ENCODE assay signal across 7 cellular contexts in genomic region chr1:165073402-165074007, GRCh38.
A peak's percentile ranks its signal among the peaks of the same experiment; 100 is the strongest.
DNase-seq lines count a peak whose midpoint lies in the region; ATAC-seq, FAIRE-seq and TF ChIP-seq lines count a peak whose summit lies in the region.

No MANE protein-coding gene starts in this region.

- H3K9me3 ChIP-seq in iPS DF 6.9 (ENCODE audit: control insufficient read depth, insufficient read depth, low read length) (no peaks in the 10 kb centered on the region), suprapubic skin (no peaks in the 10 kb centered on the region)

- intact Hi-C loops in posterior cingulate gyrus (cut with DNase I), result loop anchor here (5.0 to 10.0 kb wide), 5 partner anchors 289 to 1711 kb away; no protein-coding TSS in a partner anchor

- TF ChIP-seq CTCF in suprapubic skin (IDR thresholded peaks at IDR 0.05), result peak; percentile 26 to 70

- H3K36me3 ChIP-seq in iPS DF 6.9 (ENCODE audit: control insufficient read depth, insufficient read depth, low read length) (no peaks in the 10 kb centered on the region), suprapubic skin (no peaks in the 10 kb centered on the region)

- H3K27me3 ChIP-seq in iPS DF 6.9 (ENCODE audit: control insufficient read depth, insufficient read depth, low read length), result no peaks in the 10 kb centered on the region
- no peaks in the 10 kb centered on the region for H3K27me3 ChIP-seq in suprapubic skin

- peak; percentile 65 for FAIRE-seq in GM12892 (lab: Jason Lieb, UNC)

- H3K27ac ChIP-seq in iPS DF 6.9 (ENCODE audit: low read length) (no peak overlapping the region), suprapubic skin (no peak overlapping the region)

- no CpG with 5 or more reads among the region's 4 CpGs for WGBS in iPS DF 6.9 (ENCODE audit: insufficient coverage, insufficient read length)
- WGBS in suprapubic skin, result 22% methylated on average over 4 of the region's 4 CpGs

- H3K4me3 ChIP-seq in iPS DF 6.9 (ENCODE audit: low read length), result no peak overlapping the region
- no peak overlapping the region for H3K4me3 ChIP-seq in suprapubic skin

- DNase-seq in GM12892 (ENCODE audit: insufficient read length), result no peak
- DNase-seq in NCI-H2196 (lab: John Stamatoyannopoulos, UW; ENCODE audit: unreplicated experiment), result peak; percentile 62
- peak; percentile 77 for DNase-seq in astrocyte of the hippocampus (ENCODE audit: low read depth, low spot score)
- peak; percentile 57 for DNase-seq in iPS DF 6.9 (ENCODE audit: low read depth, low spot score)
- no peak for DNase-seq in suprapubic skin (ENCODE audit: low spot score in 2 of 2)
- DNase-seq in posterior cingulate gyrus, result no peak

- peak; percentile 72 for ATAC-seq in HG02973 (IDR thresholded peaks at IDR 0.05; ENCODE audit: unreplicated experiment)

- H3K4me1 ChIP-seq in iPS DF 6.9 (ENCODE audit: control insufficient read depth, insufficient read depth, low read length) (peaks cover 4% of the 10 kb centered on the region), suprapubic skin (no peaks in the 10 kb centered on the region)

- TF ChIP-seq EP300 in suprapubic skin (IDR thresholded peaks at IDR 0.05), result no peak

- no peak for TF ChIP-seq POLR2A in GM12892 (IDR thresholded peaks at IDR 0.05; ENCODE audit: low read depth, low read length)
- no peak for TF ChIP-seq POLR2A in suprapubic skin (IDR thresholded peaks at IDR 0.05)

Comparison
In these comparisons a context has a peak if more than half of its experiments do, and no peak if none do; other contexts are left out.
1. DNase-seq: peak in NCI-H2196 (single experiment), astrocyte of the hippocampus (single experiment) and iPS DF 6.9 (single experiment); none in GM12892 (single experiment), suprapubic skin (0 of 2) and posterior cingulate gyrus (0 of 10).